25 cellular contexts compared by ENCODE assay signal in the genomic region with DNA sequence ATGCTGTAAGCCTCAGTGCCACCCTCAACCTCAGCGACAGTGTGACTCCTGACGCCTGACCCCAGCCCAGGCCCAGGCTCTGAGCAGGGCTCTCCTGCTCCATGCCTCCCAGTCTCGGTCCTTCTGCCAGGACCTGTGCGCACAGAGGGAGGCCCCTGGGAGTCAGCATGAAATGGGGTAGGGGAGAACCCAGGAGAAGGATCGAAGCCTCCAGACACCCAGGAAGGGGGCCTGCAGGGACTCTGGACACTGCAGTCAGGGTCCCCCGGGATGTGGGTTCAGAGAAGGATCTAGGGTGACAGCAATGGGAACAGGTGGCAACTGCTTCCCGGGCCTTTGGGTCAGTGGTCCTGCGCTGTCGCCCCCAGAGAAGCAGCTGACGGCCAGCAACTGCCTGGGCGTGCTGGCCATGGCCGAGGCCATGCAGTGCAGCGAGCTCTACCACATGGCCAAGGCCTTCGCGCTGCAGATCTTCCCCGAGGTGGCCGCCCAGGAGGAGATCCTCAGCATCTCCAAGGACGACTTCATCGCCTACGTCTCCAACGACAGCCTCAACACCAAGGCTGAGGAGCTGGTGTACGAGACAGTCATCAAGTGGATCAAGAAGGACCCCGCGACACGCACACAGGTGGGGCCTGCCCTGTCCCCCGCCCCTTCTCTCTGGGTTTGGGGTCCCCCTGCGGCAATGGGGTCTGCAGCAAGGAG.
DNase-seq lines count a peak whose midpoint lies in the region; ATAC-seq, FAIRE-seq and TF ChIP-seq lines count a peak whose summit lies in the region.
"Had no signal": no experiment of that assay in that cellular context is flagged by ENCODE, and none has a peak within 500 bp of the region (broad histone marks: within the 10 kb centered on the region; RNA-seq: fewer than 3 reads in every experiment).

No MANE protein-coding gene starts in this region.

- no peaks in the 10 kb centered on the region for H3K27me3 Mint-ChIP-seq in MCF 10A (ENCODE audit: insufficient read depth, unreplicated experiment)
- no peaks in the 10 kb centered on the region for H3K27me3 Mint-ChIP-seq in natural killer cell treated with Interleukin-12 subunit alpha and Interleukin-12 subunit beta and Interleukin-15 and Interleukin-18, amount 100 ng/mL, for 72 hours
- H3K27me3 Mint-ChIP-seq in natural killer cell (ENCODE audit: low read depth in 2 of 2): no peaks in the 10 kb centered on the region
- H3K27me3 Mint-ChIP-seq: CD4-positive, CD25-positive, alpha-beta regulatory T cell had no signal

- POLR2A ChIA-PET in MCF 10A (lab: Yijun Ruan, JAX): no interaction called here

- H3K4me3 ChIP-seq in mammary epithelial cell (replicated peaks in 1 of 3; ENCODE audit: insufficient read depth in 1 of 3, low read depth in 2 of 3, low read length in 3 of 3) (no peak overlapping the region), aorta (ENCODE audit: low read length in 2 of 2) (no peak overlapping the region)
- H3K4me3 ChIP-seq: BLaER1 had no signal

- H3K4me3 Mint-ChIP-seq in MCF 10A (ENCODE audit: unreplicated experiment) (no peak overlapping the region), natural killer cell (no peak overlapping the region)
- H3K4me3 Mint-ChIP-seq in natural killer cell treated with Interleukin-12 subunit alpha and Interleukin-12 subunit beta and Interleukin-15 and Interleukin-18, amount 100 ng/mL, for 72 hours: no peak overlapping the region
- H3K4me3 Mint-ChIP-seq: CD4-positive, CD25-positive, alpha-beta regulatory T cell had no signal

- H3K27me3 ChIP-seq in mammary epithelial cell (ENCODE audit: insufficient read depth, low read length) (no peaks in the 10 kb centered on the region), aorta (ENCODE audit: control insufficient read depth in 1 of 2, insufficient read depth in 2 of 2, low read length in 1 of 2) (no peaks in the 10 kb centered on the region)
- H3K27me3 ChIP-seq: BLaER1 had no signal

- H3K79me2 ChIP-seq in mammary epithelial cell (ENCODE audit: insufficient read depth, low read length): no peaks in the 10 kb centered on the region

- WGBS in mammary epithelial cell (ENCODE audit: low coverage, missing lambda C conversion rate): 96% methylated on average over 22 of the region's 27 CpGs
- 96% methylated on average over 27 of the region's 27 CpGs for WGBS in aorta, 2 donors

- dilution Hi-C loops in mammary epithelial cell (cut with HindIII; ENCODE audit: low sequenced_read_pairs): no loop called here

- CTCF ChIA-PET in MCF 10A (lab: Yijun Ruan, JAX) (no interaction called here), mammary epithelial cell (lab: Charles Lee; ENCODE audit: low non-redundant PET) (no interaction called here)

- H4K20me1 ChIP-seq in mammary epithelial cell (ENCODE audit: insufficient read depth, low read length): no peaks in the 10 kb centered on the region
- H4K20me1 ChIP-seq: BLaER1 had no signal

- no peaks in the 10 kb centered on the region for H3K4me1 ChIP-seq in mammary epithelial cell (ENCODE audit: insufficient read depth, low read length)
- H3K4me1 ChIP-seq in aorta (ENCODE audit: control insufficient read depth in 1 of 2, insufficient read depth in 2 of 2, low read length in 2 of 2): no peaks in the 10 kb centered on the region

- in situ Hi-C loops in mammary epithelial cell (cut with MboI; ENCODE audit: low sequenced_read_pairs in 2 of 2): no loop called here

- H3K4me1 Mint-ChIP-seq in MCF 10A (ENCODE audit: insufficient read depth, unreplicated experiment) (no peaks in the 10 kb centered on the region), natural killer cell (peaks cover 0 to 5% of the 10 kb centered on the region in 2 donors)
- H3K4me1 Mint-ChIP-seq in natural killer cell treated with Interleukin-12 subunit alpha and Interleukin-12 subunit beta and Interleukin-15 and Interleukin-18, amount 100 ng/mL, for 72 hours (ENCODE audit: low read depth in 2 of 2): no peaks in the 10 kb centered on the region

- FAIRE-seq in frontal cortex (lab: Jason Lieb, UNC): no peak
- FAIRE-seq: A204.1, D721Med, GM19239, H54 had no signal

- H3K9me3 Mint-ChIP-seq in MCF 10A (ENCODE audit: unreplicated experiment) (no peaks in the 10 kb centered on the region), natural killer cell (no peaks in the 10 kb centered on the region)
- H3K9me3 Mint-ChIP-seq in natural killer cell treated with Interleukin-12 subunit alpha and Interleukin-12 subunit beta and Interleukin-15 and Interleukin-18, amount 100 ng/mL, for 72 hours: no peaks in the 10 kb centered on the region
- H3K9me3 Mint-ChIP-seq: CD4-positive, CD25-positive, alpha-beta regulatory T cell had no signal

- H3K27ac ChIP-seq in mammary epithelial cell (ENCODE audit: insufficient read depth, low read depth, low read length): no peak overlapping the region
- no peak overlapping the region for H3K27ac ChIP-seq in aorta (ENCODE audit: low read depth in 1 of 2, low read length in 2 of 2)
- H3K27ac ChIP-seq: BLaER1 had no signal

- TF ChIP-seq CTCF in MCF 10A (IDR thresholded peaks at IDR 0.05; ENCODE audit: unreplicated experiment): no peak
- TF ChIP-seq CTCF in mammary epithelial cell (conservative IDR thresholded peaks at IDR 0.05 in 1 of 2, IDR thresholded peaks at IDR 0.05 in 1 of 2; ENCODE audit: extremely low read depth in 1 of 2, insufficient read depth in 1 of 2, low read depth in 1 of 2, low read length in 2 of 2): no peak
- no peak for TF ChIP-seq CTCF in natural killer cell (IDR thresholded peaks at IDR 0.05)

- H3K36me3 Mint-ChIP-seq in MCF 10A (ENCODE audit: insufficient read depth, unreplicated experiment): peaks cover 47% of the 10 kb centered on the region
- no peaks in the 10 kb centered on the region for H3K36me3 Mint-ChIP-seq in natural killer cell treated with Interleukin-12 subunit alpha and Interleukin-12 subunit beta and Interleukin-15 and Interleukin-18, amount 100 ng/mL, for 72 hours
- H3K36me3 Mint-ChIP-seq in natural killer cell: no peaks in the 10 kb centered on the region

- H3K27ac Mint-ChIP-seq in MCF 10A (ENCODE audit: low read depth, unreplicated experiment) (peak overlapping the region; percentile 47), natural killer cell (no peak overlapping the region)
- no peak overlapping the region for H3K27ac Mint-ChIP-seq in natural killer cell treated with Interleukin-12 subunit alpha and Interleukin-12 subunit beta and Interleukin-15 and Interleukin-18, amount 100 ng/mL, for 72 hours
- H3K27ac Mint-ChIP-seq: CD4-positive, CD25-positive, alpha-beta regulatory T cell had no signal

- DNase-seq in MCF 10A (ENCODE audit: unreplicated experiment): no peak
- no peak for DNase-seq in mammary epithelial cell
- DNase-seq in natural killer cell treated with Interleukin-12 subunit alpha and Interleukin-12 subunit beta and Interleukin-15 and Interleukin-18, amount 100 ng/mL, for 72 hours (ENCODE audit: low spot score): peak; percentile 53
- no peak for DNase-seq in natural killer cell
- peak; percentile 75 for DNase-seq in posterior vena cava (ENCODE audit: low spot score)
- DNase-seq in aorta: peak; percentile 38 to 68
- DNase-seq in frontal cortex (ENCODE audit: low spot score in 2 of 2): no peak
- DNase-seq in SIG-M5 treated with dmso at 0.1 percent for 504 hours (lab: John Stamatoyannopoulos, UW; ENCODE audit: unreplicated experiment): no peak
- DNase-seq: CD4-positive, CD25-positive, alpha-beta regulatory T cell; Kasumi-1; MV-4-11; NCI-H1105; NCI-H1436 treated with DMSO at 0.1 percent for 48 hours; NCI-H187 treated with DMSO at 0.1 percent for 48 hours; NCI-H446; NCI-H524 treated with DMSO at 0.1 percent for 48 hours; NCI-H774; NK-92 treated with Interleukin-12 subunit alpha and Interleukin-12 subunit beta, amount 100 ng/mL, for 24 hours; PC-3 had no signal

- ATAC-seq in natural killer cell treated with Interleukin-12 subunit alpha and Interleukin-12 subunit beta and Interleukin-15 and Interleukin-18, amount 100 ng/mL, for 72 hours: no peak
- ATAC-seq in natural killer cell (no peak), aorta (ENCODE audit: low FRiP score) (no peak)
- ATAC-seq: PC-3, Right ventricle myocardium inferior had no signal

- no peaks in the 10 kb centered on the region for H3K36me3 ChIP-seq in mammary epithelial cell (ENCODE audit: insufficient read depth, low read length)
- peaks cover 0 to 3% of the 10 kb centered on the region in 2 donors for H3K36me3 ChIP-seq in aorta (ENCODE audit: control insufficient read depth in 1 of 2, insufficient read depth in 2 of 2, low read length in 1 of 2)
- H3K36me3 ChIP-seq: BLaER1 had no signal

- BruUV-seq in MCF 10A (replicated peaks; lab: Mats Ljungman, UMichigan) (no TSS peak), mammary epithelial cell (replicated peaks; lab: Mats Ljungman, UMichigan) (no TSS peak)

- no peaks in the 10 kb centered on the region for H3K9me3 ChIP-seq in mammary epithelial cell (replicated peaks; ENCODE audit: insufficient read depth, low read length)
- H3K9me3 ChIP-seq in aorta (ENCODE audit: control insufficient read depth, low read length): no peaks in the 10 kb centered on the region
- H3K9me3 ChIP-seq: BLaER1 had no signal

- no peak overlapping the region for H3K4me2 ChIP-seq in mammary epithelial cell (ENCODE audit: insufficient read depth, low read depth, low read length)
- H3K4me2 ChIP-seq: BLaER1 had no signal

- no peak overlapping the region for H3K9ac ChIP-seq in mammary epithelial cell (ENCODE audit: insufficient read depth, low read length)
- H3K9ac ChIP-seq: BLaER1 had no signal

- H2AFZ ChIP-seq in mammary epithelial cell (ENCODE audit: low read depth, low read length): no peak overlapping the region

- intact Hi-C loops in MCF 10A (cut with micrococcal nuclease) (no loop called here), mammary epithelial cell (cut with micrococcal nuclease) (no loop called here), natural killer cell (cut with micrococcal nuclease) (no loop called here), posterior vena cava (cut with DNase I) (no loop called here), aorta (cut with DNase I) (no loop called here)

Comparison
In these comparisons a context has a peak if more than half of its experiments do, and no peak if none do; other contexts are left out.
1. DNase-seq: peak in natural killer cell treated with Interleukin-12 subunit alpha and Interleukin-12 subunit beta and Interleukin-15 and Interleukin-18, amount 100 ng/mL, for 72 hours (single experiment), posterior vena cava (single experiment) and aorta (2 of 2); none in MCF 10A (single experiment), mammary epithelial cell (single experiment), natural killer cell (single experiment), frontal cortex (0 of 2) and SIG-M5 treated with dmso at 0.1 percent for 504 hours (single experiment).